In the genomic region with DNA sequence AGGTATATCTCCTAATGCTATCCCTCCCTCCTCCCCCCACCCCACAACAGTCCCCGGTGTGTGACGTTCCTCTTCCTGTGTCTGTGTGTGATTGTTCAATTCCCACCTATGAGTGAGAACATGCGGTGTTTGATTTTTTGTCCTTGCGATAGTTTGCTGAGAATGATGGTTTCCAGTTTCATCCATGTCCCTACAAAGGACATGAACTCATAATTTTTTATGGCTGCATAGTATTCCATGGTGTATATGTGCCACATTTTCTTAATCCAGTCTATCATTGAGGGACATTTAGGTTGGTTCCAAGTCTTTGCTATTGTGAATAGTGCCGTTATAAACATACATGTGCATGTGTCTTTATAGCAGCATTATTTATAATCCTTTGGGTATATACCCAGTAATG, we compare ENCODE assay signal across 7 cellular contexts. TPM values are rescaled to one million over a fixed set of nuclear protein-coding genes. Genes with fewer than 3 reads are reported as not detected.
"Had no signal": no experiment of that assay in that cellular context is flagged by ENCODE, and none has a peak within 500 bp of the region (broad histone marks: within the 10 kb centered on the region; RNA-seq: fewer than 3 reads in every experiment).

No MANE protein-coding gene starts in this region.

RNA-seq across cellular contexts. Expression of gene UGT1A6, which starts 8.2 kb away (rescaled TPM):
- total RNA-seq: LHCN-M2, NCI-H460, OCI-LY7, SK-MEL-5 had no signal
- polyA plus RNA-seq: SK-N-SH had no signal

RNA-seq across cellular contexts. Expression of gene UGT1A5, which starts 11.9 kb away (rescaled TPM):
- total RNA-seq: LHCN-M2, MCF 10A, NCI-H460, OCI-LY7, Right ventricle myocardium superior, SK-MEL-5 had no signal
- polyA plus RNA-seq: SK-N-SH had no signal

RNA-seq across cellular contexts. Expression of gene UGT1A4, which starts 17.7 kb away (rescaled TPM):
- total RNA-seq: LHCN-M2, MCF 10A, NCI-H460, OCI-LY7, Right ventricle myocardium superior, SK-MEL-5 had no signal
- polyA plus RNA-seq: SK-N-SH had no signal

RNA-seq across cellular contexts. Expression of gene UGT1A7, which starts 19.1 kb away (rescaled TPM):
- total RNA-seq: LHCN-M2, MCF 10A, NCI-H460, OCI-LY7, Right ventricle myocardium superior, SK-MEL-5 had no signal
- polyA plus RNA-seq: SK-N-SH had no signal

RNA-seq across cellular contexts. Expression of gene UGT1A3, which starts 28.0 kb away (rescaled TPM):
- total RNA-seq: LHCN-M2, MCF 10A, NCI-H460, OCI-LY7, Right ventricle myocardium superior, SK-MEL-5 had no signal
- polyA plus RNA-seq: SK-N-SH had no signal
